25 cellular contexts compared by ENCODE assay signal in the genomic region with DNA sequence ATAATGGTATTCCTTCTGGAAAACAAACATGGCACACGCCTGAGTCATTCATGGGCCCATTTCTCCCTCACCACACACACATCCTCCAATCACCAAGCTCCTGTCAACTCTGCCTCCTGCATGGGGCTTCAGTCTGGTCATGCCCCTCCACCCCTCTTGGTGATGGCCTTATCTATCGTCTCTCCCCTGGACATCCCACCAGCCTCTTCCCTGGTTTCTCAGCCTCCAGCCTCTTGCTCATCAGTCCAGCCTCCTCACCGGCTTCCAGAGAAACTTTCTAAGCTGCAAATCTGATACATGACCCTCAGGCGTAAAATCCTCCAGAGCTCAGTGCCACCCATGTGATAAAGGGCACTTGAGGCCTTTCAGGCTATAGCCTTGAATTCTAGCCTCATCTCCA.
DNase-seq lines count a peak whose midpoint lies in the region; ATAC-seq, FAIRE-seq and TF ChIP-seq lines count a peak whose summit lies in the region.
"Had no signal": no experiment of that assay in that cellular context is flagged by ENCODE, and none has a peak within 500 bp of the region (broad histone marks: within the 10 kb centered on the region; RNA-seq: fewer than 3 reads in every experiment).

No MANE protein-coding gene starts in this region.

- no peak for ATAC-seq in left ventricle myocardium superior
- ATAC-seq: CD8-positive, alpha-beta T cell; Panc1 had no signal

- peak overlapping the region; percentile 23 for H3K4me3 Mint-ChIP-seq in glutamatergic neuron (ENCODE audit: unreplicated experiment)
- H3K4me3 Mint-ChIP-seq: CD8-positive, alpha-beta T cell had no signal

- H3K4me1 ChIP-seq in right atrium auricular region: no peaks in the 10 kb centered on the region
- no peaks in the 10 kb centered on the region for H3K4me1 ChIP-seq in spleen
- H3K4me1 ChIP-seq in tibial nerve: peaks cover 0 to 30% (median 0%) of the 10 kb centered on the region in 4 donors

- H3K9me3 ChIP-seq in right atrium auricular region (no peaks in the 10 kb centered on the region), spleen (no peaks in the 10 kb centered on the region), tibial nerve (no peaks in the 10 kb centered on the region)

- TF ChIP-seq EP300 in tibial nerve (IDR thresholded peaks at IDR 0.05): no peak

- peaks cover 3% of the 10 kb centered on the region for H3K9me3 Mint-ChIP-seq in glutamatergic neuron (ENCODE audit: unreplicated experiment)
- H3K9me3 Mint-ChIP-seq: CD8-positive, alpha-beta T cell had no signal

- no peak for FAIRE-seq in GM19239 (lab: Jason Lieb, UNC)
- FAIRE-seq: GM12891 had no signal

- peak overlapping the region; percentile 18 for H3K27ac Mint-ChIP-seq in glutamatergic neuron (ENCODE audit: unreplicated experiment)
- H3K27ac Mint-ChIP-seq: CD8-positive, alpha-beta T cell had no signal

- H3K36me3 ChIP-seq in right atrium auricular region (no peaks in the 10 kb centered on the region), spleen (no peaks in the 10 kb centered on the region), tibial nerve (no peaks in the 10 kb centered on the region)

- intact Hi-C loops in left ventricle myocardium superior (cut with micrococcal nuclease) (no loop called here), spleen (cut with DNase I; ENCODE audit: low total_unique reads) (no loop called here)

- H3K27me3 ChIP-seq in right atrium auricular region: no peaks in the 10 kb centered on the region
- peaks cover 0 to 5% (median 0%) of the 10 kb centered on the region in 7 donors for H3K27me3 ChIP-seq in spleen (replicated peaks in 1 of 7)
- no peaks in the 10 kb centered on the region for H3K27me3 ChIP-seq in tibial nerve

- peaks cover 15% of the 10 kb centered on the region for H3K4me1 Mint-ChIP-seq in glutamatergic neuron (ENCODE audit: low read depth, unreplicated experiment)

- 84 to 95% (median 90%) methylated on average over 4 of the region's 4 CpGs for WGBS in spleen, 5 donors
- WGBS in tibial nerve, 2 donors: 97 to 98% methylated on average over 4 of the region's 4 CpGs

- peaks cover 3% of the 10 kb centered on the region for H3K36me3 Mint-ChIP-seq in glutamatergic neuron (ENCODE audit: unreplicated experiment)
- H3K36me3 Mint-ChIP-seq: CD8-positive, alpha-beta T cell had no signal

- H3K27ac ChIP-seq in right atrium auricular region (no peak overlapping the region), spleen (no peak overlapping the region), substantia nigra (ENCODE audit: low read depth, low read length, poor library complexity, severe bottlenecking) (no peak overlapping the region), tibial nerve (no peak overlapping the region)

- H3K4me3 ChIP-seq in right atrium auricular region: no peak overlapping the region
- H3K4me3 ChIP-seq in spleen: no peak overlapping the region
- no peak overlapping the region for H3K4me3 ChIP-seq in tibial nerve

- DNase-seq in right atrium auricular region (ENCODE audit: low spot score): peak; percentile 28
- DNase-seq in left ventricle myocardium superior: no peak
- no peak for DNase-seq in glutamatergic neuron
- peak; percentile 29 for DNase-seq in spleen
- no peak for DNase-seq in NCI-H1417 (lab: John Stamatoyannopoulos, UW)
- no peak for DNase-seq in substantia nigra (lab: John Stamatoyannopoulos, UW)
- no peak for DNase-seq in GM19239 (ENCODE audit: insufficient read length, low spot score)
- no peak for DNase-seq in tibial nerve (ENCODE audit: low spot score in 2 of 2)
- DNase-seq: AML-193, C1 segment of cervical spinal cord, DND-41, GOT3, Karpas-422, MV-4-11, NCI-H1105 treated with DMSO at 0.1 percent for 48 hours, NCI-H1694, NCI-H2081, NCI-H2171, NCI-H345, NCI-H524 treated with DMSO at 0.1 percent for 48 hours, NCI-H82, SIG-M5 had no signal

- peaks cover 11% of the 10 kb centered on the region for H3K27me3 Mint-ChIP-seq in glutamatergic neuron (ENCODE audit: unreplicated experiment)

- TF ChIP-seq POLR2A in spleen (IDR thresholded peaks at IDR 0.05) (no peak), tibial nerve (IDR thresholded peaks at IDR 0.05) (no peak)

- TF ChIP-seq CTCF in right atrium auricular region (IDR thresholded peaks at IDR 0.05) (no peak), glutamatergic neuron (IDR thresholded peaks at IDR 0.05; ENCODE audit: partially characterized antibody, unreplicated experiment) (no peak), spleen (IDR thresholded peaks at IDR 0.05 in 8 of 11, conservative IDR thresholded peaks at IDR 0.05 in 3 of 11) (no peak), tibial nerve (IDR thresholded peaks at IDR 0.05) (no peak)

Comparison
In these comparisons a context has a peak if more than half of its experiments do, and no peak if none do; other contexts are left out.
1. DNase-seq: peak in right atrium auricular region (single experiment) and spleen (single experiment); none in left ventricle myocardium superior (single experiment), glutamatergic neuron (single experiment), NCI-H1417 (0 of 3), substantia nigra (0 of 49), GM19239 (single experiment) and tibial nerve (0 of 2).